Comparison of ENCODE assay signal across 34 cellular contexts in genomic region chr20:37032077-37032476, GRCh38.
"Had no signal": no experiment of that assay in that cellular context is flagged by ENCODE, and none has a peak within 500 bp of the region (broad histone marks: within the 10 kb centered on the region; RNA-seq: fewer than 3 reads in every experiment).

No MANE protein-coding gene starts in this region.

- H3K9me3 ChIP-seq: MG63 had no signal

- H3K4me3 ChIP-seq: MG63 had no signal

- DNase-seq: Kasumi-1, MG63, MM.1S, NCI-H1048, NCI-H1092, NCI-H1092 treated with DMSO at 0.1 percent for 48 hours, NCI-H1105, NCI-H1105 treated with DMSO at 0.1 percent for 48 hours, NCI-H1417, NCI-H1417 treated with DMSO at 0.1 percent for 48 hours, NCI-H1436, NCI-H1436 treated with DMSO at 0.1 percent for 48 hours, NCI-H146, NCI-H1694, NCI-H1694 treated with DMSO at 0.1 percent for 48 hours, NCI-H187, NCI-H187 treated with DMSO at 0.1 percent for 48 hours, NCI-H1930, NCI-H2029, NCI-H2029 treated with DMSO at 0.1 percent for 48 hours, NCI-H2081, NCI-H2081 treated with DMSO at 0.1 percent for 48 hours, NCI-H2107, NCI-H2171, NCI-H2171 treated with DMSO at 0.1 percent for 48 hours, NCI-H2227 treated with DMSO at 0.1 percent for 48 hours, NCI-H226, NCI-H345, NCI-H446, NCI-H446 treated with DMSO at 0.1 percent for 48 hours, NCI-H510A, NCI-H510A treated with DMSO at 0.1 percent for 48 hours, NCI-H524, NCI-H524 treated with DMSO at 0.1 percent for 48 hours had no signal

- H3K27me3 ChIP-seq: MG63 had no signal
